In the genomic region with DNA sequence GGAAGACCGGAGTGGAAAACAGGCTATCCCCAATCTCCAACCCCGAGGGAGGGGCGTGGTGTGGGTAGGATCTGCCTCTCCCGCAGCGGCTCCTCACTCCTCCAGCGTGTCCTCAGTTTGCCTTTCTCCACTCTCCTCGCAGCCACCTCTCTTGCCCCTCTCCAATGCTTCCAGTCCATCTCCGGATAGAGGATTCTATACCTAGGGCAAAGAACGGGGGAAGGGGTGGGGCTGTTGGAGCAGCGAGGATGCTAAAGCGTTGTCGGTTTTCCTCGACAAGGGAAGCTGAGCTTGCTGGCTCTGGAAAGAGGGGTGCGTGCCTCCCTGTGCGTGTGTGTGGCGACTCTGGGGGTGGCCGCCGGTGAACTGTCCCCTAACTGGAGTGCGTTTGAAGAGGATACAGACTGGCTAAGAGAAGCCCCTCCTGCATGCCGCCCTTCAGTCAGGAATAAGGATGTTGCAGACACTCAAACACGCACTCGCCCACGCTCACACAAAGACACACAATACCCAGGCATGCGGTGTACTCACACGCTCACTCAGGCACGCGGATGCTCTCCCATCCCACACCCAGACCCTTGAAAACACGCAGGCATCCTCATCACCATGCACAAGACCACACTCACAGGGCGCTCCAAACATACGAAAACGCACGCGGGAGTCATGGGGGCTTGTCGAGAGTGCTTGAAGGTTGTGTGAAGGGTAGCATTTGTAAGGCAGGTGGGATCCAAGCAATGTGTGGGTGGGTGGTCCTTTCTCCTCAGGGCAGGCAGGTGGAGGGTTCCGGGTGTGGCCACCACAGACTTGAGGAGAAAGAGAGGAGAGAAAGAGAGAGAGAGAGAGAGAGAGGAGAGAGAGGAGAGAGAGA, we compare ENCODE assay signal across 2 cellular contexts.
TF ChIP-seq lines count a peak whose summit lies in the region.

No MANE protein-coding gene starts in this region.

TF ChIP-seq in SK-N-SH, 30 proteins besides CTCF, POLR2A, EP300 and RAD21:
- TF ChIP-seq MEF2A (IDR thresholded peaks at IDR 0.05; ENCODE audit: borderline replicate concordance, low read depth) (no peak), GATA2 (CRISPR knock-in tag; IDR thresholded peaks at IDR 0.05) (no peak), NRF1 (IDR thresholded peaks at IDR 0.05; ENCODE audit: low read depth, low read length) (no peak), CHD2 (IDR thresholded peaks at IDR 0.05; ENCODE audit: low read length, partially characterized antibody) (no peak), SIN3A (IDR thresholded peaks at IDR 0.05; ENCODE audit: borderline replicate concordance, low read depth, low read length) (no peak), FOXJ3 (CRISPR knock-in tag; IDR thresholded peaks at IDR 0.05) (no peak), EZH2phosphoT487 (IDR thresholded peaks at IDR 0.05; ENCODE audit: borderline replicate concordance, low read depth) (no peak)
- TF ChIP-seq, protein P1, sequence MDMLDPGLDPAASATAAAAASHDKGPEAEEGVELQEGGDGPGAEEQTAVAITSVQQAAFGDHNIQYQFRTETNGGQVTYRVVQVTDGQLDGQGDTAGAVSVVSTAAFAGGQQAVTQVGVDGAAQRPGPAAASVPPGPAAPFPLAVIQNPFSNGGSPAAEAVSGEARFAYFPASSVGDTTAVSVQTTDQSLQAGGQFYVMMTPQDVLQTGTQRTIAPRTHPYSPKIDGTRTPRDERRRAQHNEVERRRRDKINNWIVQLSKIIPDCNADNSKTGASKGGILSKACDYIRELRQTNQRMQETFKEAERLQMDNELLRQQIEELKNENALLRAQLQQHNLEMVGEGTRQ (IDR thresholded peaks at IDR 0.05; ENCODE audit: borderline replicate concordance, low read depth, low read length) = no peak
- TF ChIP-seq, protein P2, sequence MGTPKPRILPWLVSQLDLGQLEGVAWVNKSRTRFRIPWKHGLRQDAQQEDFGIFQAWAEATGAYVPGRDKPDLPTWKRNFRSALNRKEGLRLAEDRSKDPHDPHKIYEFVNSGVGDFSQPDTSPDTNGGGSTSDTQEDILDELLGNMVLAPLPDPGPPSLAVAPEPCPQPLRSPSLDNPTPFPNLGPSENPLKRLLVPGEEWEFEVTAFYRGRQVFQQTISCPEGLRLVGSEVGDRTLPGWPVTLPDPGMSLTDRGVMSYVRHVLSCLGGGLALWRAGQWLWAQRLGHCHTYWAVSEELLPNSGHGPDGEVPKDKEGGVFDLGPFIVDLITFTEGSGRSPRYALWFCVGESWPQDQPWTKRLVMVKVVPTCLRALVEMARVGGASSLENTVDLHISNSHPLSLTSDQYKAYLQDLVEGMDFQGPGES (IDR thresholded peaks at IDR 0.05; ENCODE audit: low read depth, low read length) = no peak
TF ChIP-seq in SK-N-SH: peak in this region for 0.

TF ChIP-seq in SK-N-SH treated with all-trans-retinoic acid at 6 μM for 48 hours, 23 proteins besides CTCF, POLR2A, EP300 and RAD21:
- TF ChIP-seq, protein P3, sequence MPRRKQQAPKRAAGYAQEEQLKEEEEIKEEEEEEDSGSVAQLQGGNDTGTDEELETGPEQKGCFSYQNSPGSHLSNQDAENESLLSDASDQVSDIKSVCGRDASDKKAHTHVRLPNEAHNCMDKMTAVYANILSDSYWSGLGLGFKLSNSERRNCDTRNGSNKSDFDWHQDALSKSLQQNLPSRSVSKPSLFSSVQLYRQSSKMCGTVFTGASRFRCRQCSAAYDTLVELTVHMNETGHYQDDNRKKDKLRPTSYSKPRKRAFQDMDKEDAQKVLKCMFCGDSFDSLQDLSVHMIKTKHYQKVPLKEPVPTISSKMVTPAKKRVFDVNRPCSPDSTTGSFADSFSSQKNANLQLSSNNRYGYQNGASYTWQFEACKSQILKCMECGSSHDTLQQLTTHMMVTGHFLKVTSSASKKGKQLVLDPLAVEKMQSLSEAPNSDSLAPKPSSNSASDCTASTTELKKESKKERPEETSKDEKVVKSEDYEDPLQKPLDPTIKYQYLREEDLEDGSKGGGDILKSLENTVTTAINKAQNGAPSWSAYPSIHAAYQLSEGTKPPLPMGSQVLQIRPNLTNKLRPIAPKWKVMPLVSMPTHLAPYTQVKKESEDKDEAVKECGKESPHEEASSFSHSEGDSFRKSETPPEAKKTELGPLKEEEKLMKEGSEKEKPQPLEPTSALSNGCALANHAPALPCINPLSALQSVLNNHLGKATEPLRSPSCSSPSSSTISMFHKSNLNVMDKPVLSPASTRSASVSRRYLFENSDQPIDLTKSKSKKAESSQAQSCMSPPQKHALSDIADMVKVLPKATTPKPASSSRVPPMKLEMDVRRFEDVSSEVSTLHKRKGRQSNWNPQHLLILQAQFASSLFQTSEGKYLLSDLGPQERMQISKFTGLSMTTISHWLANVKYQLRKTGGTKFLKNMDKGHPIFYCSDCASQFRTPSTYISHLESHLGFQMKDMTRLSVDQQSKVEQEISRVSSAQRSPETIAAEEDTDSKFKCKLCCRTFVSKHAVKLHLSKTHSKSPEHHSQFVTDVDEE (CRISPR knock-in tag; IDR thresholded peaks at IDR 0.05) = no peak
- TF ChIP-seq, protein P4, sequence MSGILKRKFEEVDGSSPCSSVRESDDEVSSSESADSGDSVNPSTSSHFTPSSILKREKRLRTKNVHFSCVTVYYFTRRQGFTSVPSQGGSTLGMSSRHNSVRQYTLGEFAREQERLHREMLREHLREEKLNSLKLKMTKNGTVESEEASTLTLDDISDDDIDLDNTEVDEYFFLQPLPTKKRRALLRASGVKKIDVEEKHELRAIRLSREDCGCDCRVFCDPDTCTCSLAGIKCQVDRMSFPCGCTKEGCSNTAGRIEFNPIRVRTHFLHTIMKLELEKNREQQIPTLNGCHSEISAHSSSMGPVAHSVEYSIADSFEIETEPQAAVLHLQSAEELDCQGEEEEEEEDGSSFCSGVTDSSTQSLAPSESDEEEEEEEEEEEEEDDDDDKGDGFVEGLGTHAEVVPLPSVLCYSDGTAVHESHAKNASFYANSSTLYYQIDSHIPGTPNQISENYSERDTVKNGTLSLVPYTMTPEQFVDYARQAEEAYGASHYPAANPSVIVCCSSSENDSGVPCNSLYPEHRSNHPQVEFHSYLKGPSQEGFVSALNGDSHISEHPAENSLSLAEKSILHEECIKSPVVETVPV (CRISPR knock-in tag; IDR thresholded peaks at IDR 0.05) = no peak
- TF ChIP-seq SNAI2 (CRISPR knock-in tag; IDR thresholded peaks at IDR 0.05) (no peak), ARNTL (CRISPR knock-in tag; IDR thresholded peaks at IDR 0.05; ENCODE audit: borderline replicate concordance, low read depth) (no peak), BACH2 (CRISPR knock-in tag; IDR thresholded peaks at IDR 0.05; ENCODE audit: borderline replicate concordance) (no peak), ZNF8 (CRISPR knock-in tag; IDR thresholded peaks at IDR 0.05) (no peak), ZFP30 (CRISPR knock-in tag; IDR thresholded peaks at IDR 0.05) (no peak), ZC3H10 (CRISPR knock-in tag; IDR thresholded peaks at IDR 0.05) (no peak), ZNF70 (CRISPR knock-in tag; IDR thresholded peaks at IDR 0.05) (no peak), ISL1 (CRISPR knock-in tag; IDR thresholded peaks at IDR 0.05) (no peak), ZFP3 (CRISPR knock-in tag; IDR thresholded peaks at IDR 0.05) (no peak), OSR1 (CRISPR knock-in tag; IDR thresholded peaks at IDR 0.05) (no peak), ZNF565 (CRISPR knock-in tag; conservative IDR thresholded peaks at IDR 0.05; ENCODE audit: low read depth) (no peak), ESRRG (CRISPR knock-in tag; IDR thresholded peaks at IDR 0.05) (no peak), PPARA (CRISPR knock-in tag; IDR thresholded peaks at IDR 0.05; ENCODE audit: borderline replicate concordance) (no peak)
- TF ChIP-seq, protein P5, sequence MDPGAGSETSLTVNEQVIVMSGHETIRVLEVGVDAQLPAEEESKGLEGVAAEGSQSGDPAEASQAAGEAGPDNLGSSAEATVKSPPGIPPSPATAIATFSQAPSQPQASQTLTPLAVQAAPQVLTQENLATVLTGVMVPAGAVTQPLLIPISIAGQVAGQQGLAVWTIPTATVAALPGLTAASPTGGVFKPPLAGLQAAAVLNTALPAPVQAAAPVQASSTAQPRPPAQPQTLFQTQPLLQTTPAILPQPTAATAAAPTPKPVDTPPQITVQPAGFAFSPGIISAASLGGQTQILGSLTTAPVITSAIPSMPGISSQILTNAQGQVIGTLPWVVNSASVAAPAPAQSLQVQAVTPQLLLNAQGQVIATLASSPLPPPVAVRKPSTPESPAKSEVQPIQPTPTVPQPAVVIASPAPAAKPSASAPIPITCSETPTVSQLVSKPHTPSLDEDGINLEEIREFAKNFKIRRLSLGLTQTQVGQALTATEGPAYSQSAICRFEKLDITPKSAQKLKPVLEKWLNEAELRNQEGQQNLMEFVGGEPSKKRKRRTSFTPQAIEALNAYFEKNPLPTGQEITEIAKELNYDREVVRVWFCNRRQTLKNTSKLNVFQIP (CRISPR knock-in tag; IDR thresholded peaks at IDR 0.05; ENCODE audit: borderline replicate concordance, low read depth) = no peak
- TF ChIP-seq, protein P6, sequence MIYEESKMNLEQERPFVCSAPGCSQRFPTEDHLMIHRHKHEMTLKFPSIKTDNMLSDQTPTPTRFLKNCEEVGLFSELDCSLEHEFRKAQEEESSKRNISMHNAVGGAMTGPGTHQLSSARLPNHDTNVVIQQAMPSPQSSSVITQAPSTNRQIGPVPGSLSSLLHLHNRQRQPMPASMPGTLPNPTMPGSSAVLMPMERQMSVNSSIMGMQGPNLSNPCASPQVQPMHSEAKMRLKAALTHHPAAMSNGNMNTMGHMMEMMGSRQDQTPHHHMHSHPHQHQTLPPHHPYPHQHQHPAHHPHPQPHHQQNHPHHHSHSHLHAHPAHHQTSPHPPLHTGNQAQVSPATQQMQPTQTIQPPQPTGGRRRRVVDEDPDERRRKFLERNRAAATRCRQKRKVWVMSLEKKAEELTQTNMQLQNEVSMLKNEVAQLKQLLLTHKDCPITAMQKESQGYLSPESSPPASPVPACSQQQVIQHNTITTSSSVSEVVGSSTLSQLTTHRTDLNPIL (CRISPR knock-in tag; IDR thresholded peaks at IDR 0.05; ENCODE audit: low read depth) = no peak
- TF ChIP-seq, protein P7, sequence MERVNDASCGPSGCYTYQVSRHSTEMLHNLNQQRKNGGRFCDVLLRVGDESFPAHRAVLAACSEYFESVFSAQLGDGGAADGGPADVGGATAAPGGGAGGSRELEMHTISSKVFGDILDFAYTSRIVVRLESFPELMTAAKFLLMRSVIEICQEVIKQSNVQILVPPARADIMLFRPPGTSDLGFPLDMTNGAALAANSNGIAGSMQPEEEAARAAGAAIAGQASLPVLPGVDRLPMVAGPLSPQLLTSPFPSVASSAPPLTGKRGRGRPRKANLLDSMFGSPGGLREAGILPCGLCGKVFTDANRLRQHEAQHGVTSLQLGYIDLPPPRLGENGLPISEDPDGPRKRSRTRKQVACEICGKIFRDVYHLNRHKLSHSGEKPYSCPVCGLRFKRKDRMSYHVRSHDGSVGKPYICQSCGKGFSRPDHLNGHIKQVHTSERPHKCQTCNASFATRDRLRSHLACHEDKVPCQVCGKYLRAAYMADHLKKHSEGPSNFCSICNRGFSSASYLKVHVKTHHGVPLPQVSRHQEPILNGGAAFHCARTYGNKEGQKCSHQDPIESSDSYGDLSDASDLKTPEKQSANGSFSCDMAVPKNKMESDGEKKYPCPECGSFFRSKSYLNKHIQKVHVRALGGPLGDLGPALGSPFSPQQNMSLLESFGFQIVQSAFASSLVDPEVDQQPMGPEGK (CRISPR knock-in tag; IDR thresholded peaks at IDR 0.05; ENCODE audit: borderline replicate concordance) = no peak
